9 cellular contexts compared by ENCODE assay signal in the genomic region with DNA sequence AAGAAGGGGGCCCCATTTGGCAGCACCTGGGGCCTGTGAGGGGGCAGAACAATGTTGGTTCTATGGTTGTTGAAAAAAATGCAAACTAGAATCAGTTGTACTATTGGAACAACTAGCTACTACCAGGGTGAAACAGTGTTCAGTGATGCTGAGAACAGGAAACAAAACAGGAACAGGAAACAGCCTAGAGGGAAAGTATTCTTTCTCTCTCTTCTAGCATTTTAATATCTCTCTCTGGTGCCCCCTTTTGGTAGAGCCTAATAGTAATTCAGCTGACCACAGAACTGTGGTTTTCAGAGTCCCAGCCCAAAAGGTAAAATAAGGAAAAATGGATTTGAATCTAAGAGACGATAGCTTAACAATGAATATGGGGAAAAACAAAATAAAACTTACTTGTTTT.
A peak's percentile ranks its signal among the peaks of the same experiment; 100 is the strongest.
DNase-seq lines count a peak whose midpoint lies in the region; ATAC-seq and TF ChIP-seq lines count a peak whose summit lies in the region.
"Had no signal": no experiment of that assay in that cellular context is flagged by ENCODE, and none has a peak within 500 bp of the region (broad histone marks: within the 10 kb centered on the region; RNA-seq: fewer than 3 reads in every experiment).

No MANE protein-coding gene starts in this region.

- POLR2A ChIA-PET in SK-N-SH (lab: Yijun Ruan, JAX): no interaction called here

- H4K20me1 ChIP-seq in SK-N-SH (ENCODE audit: insufficient read depth): no peaks in the 10 kb centered on the region

- peaks cover 3% of the 10 kb centered on the region for H3K27me3 Mint-ChIP-seq in nephron progenitor cell (ENCODE audit: low read depth, poor library complexity)

- H3K4me1 ChIP-seq in SK-N-SH (ENCODE audit: control insufficient read depth in 1 of 2, insufficient read depth in 2 of 2, low read depth in 1 of 2, low read length in 1 of 2): no peaks in the 10 kb centered on the region

- no peaks in the 10 kb centered on the region for H3K79me2 ChIP-seq in SK-N-SH (ENCODE audit: insufficient read depth)

- no peak overlapping the region for H3K4me2 ChIP-seq in SK-N-SH

- H3K36me3 Mint-ChIP-seq in nephron progenitor cell (ENCODE audit: low read depth): no peaks in the 10 kb centered on the region

- no peaks in the 10 kb centered on the region for H3K9me3 ChIP-seq in SK-N-SH

- no peaks in the 10 kb centered on the region for H3K4me1 Mint-ChIP-seq in nephron progenitor cell

- H3K4me3 ChIP-seq in SK-N-SH (ENCODE audit: low read depth in 2 of 2, low read length in 1 of 2): no peak overlapping the region

- no peaks in the 10 kb centered on the region for H3K9me2 ChIP-seq in SK-N-SH

- H3K4me3 Mint-ChIP-seq in nephron progenitor cell: no peak overlapping the region

- no peak for ATAC-seq in SK-N-SH treated with all-trans-retinoic acid at 6 μM for 48 hours
- peak; percentile 85 for ATAC-seq in HG03159 (IDR thresholded peaks at IDR 0.05; ENCODE audit: unreplicated experiment)
- ATAC-seq in GM21723 (IDR thresholded peaks at IDR 0.05; ENCODE audit: unreplicated experiment): no peak
- ATAC-seq in HG03039 (IDR thresholded peaks at IDR 0.05; ENCODE audit: unreplicated experiment): no peak
- ATAC-seq: activated CD4-positive, CD25-positive, alpha-beta regulatory T cell treated with anti-CD3 and anti-CD28 coated beads, Interleukin-2, amount 50 U/mL, for 24 hours had no signal

- 26% methylated on average over 1 of the region's 1 CpG for WGBS in SK-N-SH (ENCODE audit: low lambda C conversion rate)

- TF ChIP-seq CTCF in SK-N-SH (IDR thresholded peaks at IDR 0.05) (peak; percentile 50), nephron progenitor cell (IDR thresholded peaks at IDR 0.05) (no peak)

- CTCF ChIA-PET in SK-N-SH (lab: Yijun Ruan, JAX): interaction anchor here (0.6 to 2.0 kb wide), 10 partner anchors 11 to 543 kb away, joined by 3 to 6 read pairs (median 4); no protein-coding TSS in a partner anchor

- H3K27ac ChIP-seq in SK-N-SH (ENCODE audit: low read depth in 2 of 2, low read length in 1 of 2): no peak overlapping the region

- 0 out of 2 replicates have a peak, but pooled peaks have one; percentile 29 for TF ChIP-seq RAD21 in SK-N-SH (IDR thresholded peaks at IDR 0.05; ENCODE audit: low read length)

- no peak overlapping the region for H3K9ac ChIP-seq in SK-N-SH

- H3K36me3 ChIP-seq in SK-N-SH (replicated peaks in 1 of 2; ENCODE audit: control insufficient read depth in 1 of 2, insufficient read depth in 2 of 2, low read length in 1 of 2): no peaks in the 10 kb centered on the region

- no peak overlapping the region for H3K27ac Mint-ChIP-seq in nephron progenitor cell

- H3K27me3 ChIP-seq in SK-N-SH (ENCODE audit: insufficient read depth): no peaks in the 10 kb centered on the region

- H2AFZ ChIP-seq in SK-N-SH (ENCODE audit: low read depth): no peak overlapping the region

- no peak for TF ChIP-seq EP300 in SK-N-SH (IDR thresholded peaks at IDR 0.05; ENCODE audit: borderline replicate concordance in 1 of 2, low read depth in 1 of 2, low read length in 1 of 2)

- DNase-seq in SK-N-SH (peak; percentile 9), amniotic epithelial cell (ENCODE audit: low read depth) (peak; percentile 18), pulmonary artery endothelial cell (ENCODE audit: low read depth, low spot score) (peak; percentile 10), nephron progenitor cell (no peak)

- H3K9me3 Mint-ChIP-seq in nephron progenitor cell: peaks cover 11% of the 10 kb centered on the region

- no peaks in the 10 kb centered on the region for H3F3A ChIP-seq in SK-N-SH (replicated peaks; ENCODE audit: insufficient read depth)

TF ChIP-seq in SK-N-SH, 30 proteins besides CTCF, POLR2A, EP300 and RAD21:
- TF ChIP-seq TAF1 (IDR thresholded peaks at IDR 0.05; ENCODE audit: borderline replicate concordance, low read depth, low read length): no peak
- TF ChIP-seq SMC3 (IDR thresholded peaks at IDR 0.05; ENCODE audit: low read depth, low read length): peak; percentile 26; the same call in 1 of the 2 replicates
TF ChIP-seq in SK-N-SH: peak in this region for 1.

TF ChIP-seq in SK-N-SH treated with all-trans-retinoic acid at 6 μM for 48 hours, 23 proteins besides CTCF, POLR2A, EP300 and RAD21 (continues in another document):
- TF ChIP-seq, protein P1, sequence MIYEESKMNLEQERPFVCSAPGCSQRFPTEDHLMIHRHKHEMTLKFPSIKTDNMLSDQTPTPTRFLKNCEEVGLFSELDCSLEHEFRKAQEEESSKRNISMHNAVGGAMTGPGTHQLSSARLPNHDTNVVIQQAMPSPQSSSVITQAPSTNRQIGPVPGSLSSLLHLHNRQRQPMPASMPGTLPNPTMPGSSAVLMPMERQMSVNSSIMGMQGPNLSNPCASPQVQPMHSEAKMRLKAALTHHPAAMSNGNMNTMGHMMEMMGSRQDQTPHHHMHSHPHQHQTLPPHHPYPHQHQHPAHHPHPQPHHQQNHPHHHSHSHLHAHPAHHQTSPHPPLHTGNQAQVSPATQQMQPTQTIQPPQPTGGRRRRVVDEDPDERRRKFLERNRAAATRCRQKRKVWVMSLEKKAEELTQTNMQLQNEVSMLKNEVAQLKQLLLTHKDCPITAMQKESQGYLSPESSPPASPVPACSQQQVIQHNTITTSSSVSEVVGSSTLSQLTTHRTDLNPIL (CRISPR knock-in tag; IDR thresholded peaks at IDR 0.05; ENCODE audit: low read depth): no peak
- TF ChIP-seq CSDC2 (CRISPR knock-in tag; IDR thresholded peaks at IDR 0.05) (no peak), ESRRG (CRISPR knock-in tag; IDR thresholded peaks at IDR 0.05) (no peak), ZNF70 (CRISPR knock-in tag; IDR thresholded peaks at IDR 0.05) (no peak), GLIS3 (CRISPR knock-in tag; IDR thresholded peaks at IDR 0.05) (no peak), PPARA (CRISPR knock-in tag; IDR thresholded peaks at IDR 0.05; ENCODE audit: borderline replicate concordance) (no peak), ZNF565 (CRISPR knock-in tag; conservative IDR thresholded peaks at IDR 0.05; ENCODE audit: low read depth) (no peak), OSR1 (CRISPR knock-in tag; IDR thresholded peaks at IDR 0.05) (no peak), RARB (CRISPR knock-in tag; IDR thresholded peaks at IDR 0.05) (no peak), BACH2 (CRISPR knock-in tag; IDR thresholded peaks at IDR 0.05; ENCODE audit: borderline replicate concordance) (no peak)
- TF ChIP-seq, protein P2, sequence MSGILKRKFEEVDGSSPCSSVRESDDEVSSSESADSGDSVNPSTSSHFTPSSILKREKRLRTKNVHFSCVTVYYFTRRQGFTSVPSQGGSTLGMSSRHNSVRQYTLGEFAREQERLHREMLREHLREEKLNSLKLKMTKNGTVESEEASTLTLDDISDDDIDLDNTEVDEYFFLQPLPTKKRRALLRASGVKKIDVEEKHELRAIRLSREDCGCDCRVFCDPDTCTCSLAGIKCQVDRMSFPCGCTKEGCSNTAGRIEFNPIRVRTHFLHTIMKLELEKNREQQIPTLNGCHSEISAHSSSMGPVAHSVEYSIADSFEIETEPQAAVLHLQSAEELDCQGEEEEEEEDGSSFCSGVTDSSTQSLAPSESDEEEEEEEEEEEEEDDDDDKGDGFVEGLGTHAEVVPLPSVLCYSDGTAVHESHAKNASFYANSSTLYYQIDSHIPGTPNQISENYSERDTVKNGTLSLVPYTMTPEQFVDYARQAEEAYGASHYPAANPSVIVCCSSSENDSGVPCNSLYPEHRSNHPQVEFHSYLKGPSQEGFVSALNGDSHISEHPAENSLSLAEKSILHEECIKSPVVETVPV (CRISPR knock-in tag; IDR thresholded peaks at IDR 0.05): no peak
- TF ChIP-seq, protein P3, sequence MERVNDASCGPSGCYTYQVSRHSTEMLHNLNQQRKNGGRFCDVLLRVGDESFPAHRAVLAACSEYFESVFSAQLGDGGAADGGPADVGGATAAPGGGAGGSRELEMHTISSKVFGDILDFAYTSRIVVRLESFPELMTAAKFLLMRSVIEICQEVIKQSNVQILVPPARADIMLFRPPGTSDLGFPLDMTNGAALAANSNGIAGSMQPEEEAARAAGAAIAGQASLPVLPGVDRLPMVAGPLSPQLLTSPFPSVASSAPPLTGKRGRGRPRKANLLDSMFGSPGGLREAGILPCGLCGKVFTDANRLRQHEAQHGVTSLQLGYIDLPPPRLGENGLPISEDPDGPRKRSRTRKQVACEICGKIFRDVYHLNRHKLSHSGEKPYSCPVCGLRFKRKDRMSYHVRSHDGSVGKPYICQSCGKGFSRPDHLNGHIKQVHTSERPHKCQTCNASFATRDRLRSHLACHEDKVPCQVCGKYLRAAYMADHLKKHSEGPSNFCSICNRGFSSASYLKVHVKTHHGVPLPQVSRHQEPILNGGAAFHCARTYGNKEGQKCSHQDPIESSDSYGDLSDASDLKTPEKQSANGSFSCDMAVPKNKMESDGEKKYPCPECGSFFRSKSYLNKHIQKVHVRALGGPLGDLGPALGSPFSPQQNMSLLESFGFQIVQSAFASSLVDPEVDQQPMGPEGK (CRISPR knock-in tag; IDR thresholded peaks at IDR 0.05; ENCODE audit: borderline replicate concordance): no peak
- TF ChIP-seq, protein P4, sequence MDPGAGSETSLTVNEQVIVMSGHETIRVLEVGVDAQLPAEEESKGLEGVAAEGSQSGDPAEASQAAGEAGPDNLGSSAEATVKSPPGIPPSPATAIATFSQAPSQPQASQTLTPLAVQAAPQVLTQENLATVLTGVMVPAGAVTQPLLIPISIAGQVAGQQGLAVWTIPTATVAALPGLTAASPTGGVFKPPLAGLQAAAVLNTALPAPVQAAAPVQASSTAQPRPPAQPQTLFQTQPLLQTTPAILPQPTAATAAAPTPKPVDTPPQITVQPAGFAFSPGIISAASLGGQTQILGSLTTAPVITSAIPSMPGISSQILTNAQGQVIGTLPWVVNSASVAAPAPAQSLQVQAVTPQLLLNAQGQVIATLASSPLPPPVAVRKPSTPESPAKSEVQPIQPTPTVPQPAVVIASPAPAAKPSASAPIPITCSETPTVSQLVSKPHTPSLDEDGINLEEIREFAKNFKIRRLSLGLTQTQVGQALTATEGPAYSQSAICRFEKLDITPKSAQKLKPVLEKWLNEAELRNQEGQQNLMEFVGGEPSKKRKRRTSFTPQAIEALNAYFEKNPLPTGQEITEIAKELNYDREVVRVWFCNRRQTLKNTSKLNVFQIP (CRISPR knock-in tag; IDR thresholded peaks at IDR 0.05; ENCODE audit: borderline replicate concordance, low read depth): no peak
